ENCODE assay signal across 10 cellular contexts in the genomic region with DNA sequence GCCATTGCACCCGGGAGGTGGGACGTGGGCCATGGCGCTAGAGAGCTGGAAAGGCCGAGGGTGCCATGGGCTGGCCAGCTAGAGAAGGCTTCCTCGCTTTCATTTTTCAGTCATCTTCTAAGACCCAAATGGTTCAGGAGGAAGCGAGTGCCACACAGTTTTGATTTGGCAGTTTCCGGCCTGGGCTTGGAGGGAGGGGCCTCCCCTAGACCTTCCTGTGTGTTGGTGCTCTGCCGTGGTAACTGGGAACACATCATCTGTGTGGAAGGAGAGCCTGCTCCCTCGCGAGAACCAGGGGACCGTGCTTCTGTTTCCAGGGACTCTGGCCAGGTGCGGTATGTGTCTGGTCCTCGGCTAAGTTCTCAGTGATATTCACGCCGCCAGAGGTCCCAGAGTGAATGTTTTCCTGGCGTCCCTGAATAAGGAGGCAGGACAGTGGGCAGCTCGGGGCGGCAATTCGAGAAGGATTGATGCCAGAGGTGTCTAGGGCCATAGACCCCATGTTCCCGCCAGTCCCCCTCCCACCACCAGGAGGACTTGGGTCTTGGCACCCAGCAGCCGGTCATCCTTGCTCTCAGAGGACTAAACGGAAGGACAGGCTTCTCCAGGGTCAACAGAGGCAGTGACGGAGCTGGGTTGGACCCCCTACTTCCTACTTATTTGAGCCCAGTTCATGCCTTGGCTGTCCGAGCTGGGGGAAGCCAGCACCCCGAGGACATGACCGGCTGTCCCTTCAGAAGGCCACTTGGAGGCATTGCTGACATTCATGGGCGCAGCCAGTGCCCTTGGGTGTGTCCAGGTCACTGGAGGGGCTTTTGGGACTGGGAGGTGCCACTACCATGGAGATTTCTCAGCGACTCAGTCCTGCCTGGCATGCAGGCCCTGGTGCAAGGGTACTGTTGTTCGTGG. TPM values are rescaled to one million over a fixed set of nuclear protein-coding genes. Genes with fewer than 3 reads are reported as not detected.
A peak's percentile ranks its signal among the peaks of the same experiment; 100 is the strongest.
DNase-seq lines count a peak whose midpoint lies in the region; ATAC-seq and TF ChIP-seq lines count a peak whose summit lies in the region.
"Had no signal": no experiment of that assay in that cellular context is flagged by ENCODE, and none has a peak within 500 bp of the region (broad histone marks: within the 10 kb centered on the region; RNA-seq: fewer than 3 reads in every experiment).

No MANE protein-coding gene starts in this region.

- no peak overlapping the region for H3K4me2 ChIP-seq in mesenchymal stem cell (ENCODE audit: low read length, poor library complexity, severe bottlenecking)

- 88% methylated on average over 29 of the region's 29 CpGs for WGBS in mesenchymal stem cell
- WGBS in transverse colon (ENCODE audit: low coverage in 1 of 2), 2 donors: 80% methylated on average over 25 of the region's 29 CpGs; no CpG with 5 or more reads in 1 of the 2 donors

- peaks cover 5% of the 10 kb centered on the region for H3K36me3 Mint-ChIP-seq in activated T-helper 1 cell treated with anti-CD3 and anti-CD28 coated beads, Interleukin-12 subunit alpha, Interleukin-12 subunit beta, Interleukin-2, Interleukin-4 antibody, amounts not matched to agents 30 ng/mL and 10 ng/mL and 1 ng/mL, durations not matched to agents 14 hours and 24 hours and 36 hours (ENCODE audit: low read depth)

- peak overlapping the region; percentile 95 for H3K4me3 Mint-ChIP-seq in activated T-helper 1 cell treated with anti-CD3 and anti-CD28 coated beads, Interleukin-12 subunit alpha, Interleukin-12 subunit beta, Interleukin-2, Interleukin-4 antibody, amounts not matched to agents 30 ng/mL and 10 ng/mL and 1 ng/mL, durations not matched to agents 14 hours and 24 hours and 36 hours

- no peak overlapping the region for H3K18ac ChIP-seq in mesenchymal stem cell (ENCODE audit: low read depth in 1 of 2, low read length in 2 of 2)

- H2AFZ ChIP-seq in mesenchymal stem cell (ENCODE audit: low read depth, low read length): no peak overlapping the region

- H3K23ac ChIP-seq in mesenchymal stem cell (ENCODE audit: low read length in 2 of 2): no peak overlapping the region

- TF ChIP-seq POLR2A in transverse colon (IDR thresholded peaks at IDR 0.05): no peak

- H3K27ac ChIP-seq in mesenchymal stem cell (ENCODE audit: low read length, poor library complexity, severe bottlenecking) (no peak overlapping the region), transverse colon (no peak overlapping the region)
- H3K27ac ChIP-seq: 22Rv1, SJSA1 had no signal

- H3K4me1 Mint-ChIP-seq in activated T-helper 1 cell treated with anti-CD3 and anti-CD28 coated beads, Interleukin-12 subunit alpha, Interleukin-12 subunit beta, Interleukin-2, Interleukin-4 antibody, amounts not matched to agents 30 ng/mL and 10 ng/mL and 1 ng/mL, durations not matched to agents 14 hours and 24 hours and 36 hours (ENCODE audit: low read depth): peaks cover 40% of the 10 kb centered on the region

- H3K9ac ChIP-seq in mesenchymal stem cell (ENCODE audit: low read length): no peak overlapping the region

- H3K9me3 ChIP-seq in mesenchymal stem cell (ENCODE audit: control insufficient read depth, low read length) (no peaks in the 10 kb centered on the region), transverse colon (no peaks in the 10 kb centered on the region)
- H3K9me3 ChIP-seq: SJSA1 had no signal

- H3K27ac Mint-ChIP-seq in activated T-helper 1 cell treated with anti-CD3 and anti-CD28 coated beads, Interleukin-12 subunit alpha, Interleukin-12 subunit beta, Interleukin-2, Interleukin-4 antibody, amounts not matched to agents 30 ng/mL and 10 ng/mL and 1 ng/mL, durations not matched to agents 14 hours and 24 hours and 36 hours: peak overlapping the region; percentile 98

- H2BK5ac ChIP-seq in mesenchymal stem cell (ENCODE audit: low read depth, low read length, poor library complexity, severe bottlenecking): no peak overlapping the region

- H2BK120ac ChIP-seq in mesenchymal stem cell (ENCODE audit: low read depth, low read length): no peak overlapping the region

- H3K27me3 ChIP-seq in mesenchymal stem cell (ENCODE audit: control insufficient read depth in 1 of 2, insufficient read depth in 1 of 2, low read length in 2 of 2) (peaks cover 0 to 6% of the 10 kb centered on the region in 2 experiments), transverse colon (peaks cover 13% of the 10 kb centered on the region)
- H3K27me3 ChIP-seq: SJSA1 had no signal

- no peak overlapping the region for H2BK12ac ChIP-seq in mesenchymal stem cell (ENCODE audit: low read length in 2 of 2)

- no peak overlapping the region for H3K14ac ChIP-seq in mesenchymal stem cell (ENCODE audit: low read length in 2 of 2)

- TF ChIP-seq CTCF in transverse colon (IDR thresholded peaks at IDR 0.05): no peak

- no peak overlapping the region for H4K8ac ChIP-seq in mesenchymal stem cell (ENCODE audit: low read length)

- H3K4me3 ChIP-seq in mesenchymal stem cell (ENCODE audit: insufficient read depth in 1 of 2, low read depth in 1 of 2, low read length in 2 of 2) (no peak overlapping the region), transverse colon (no peak overlapping the region)
- H3K4me3 ChIP-seq: SJSA1 had no signal

- no peak overlapping the region for H3K4ac ChIP-seq in mesenchymal stem cell (ENCODE audit: low read depth in 1 of 2, low read length in 2 of 2)

- intact Hi-C loops in activated T-helper 1 cell treated with anti-CD3 and anti-CD28 coated beads, Interleukin-12 subunit alpha, Interleukin-12 subunit beta, Interleukin-2, Interleukin-4 antibody, amounts not matched to agents 30 ng/mL and 10 ng/mL and 1 ng/mL, durations not matched to agents 14 hours and 24 hours and 36 hours (cut with micrococcal nuclease): loop anchor here (10.0 kb wide), 1 partner anchor 790 kb away; the partner anchor contains the start of gene CAMTA1
- intact Hi-C loops in transverse colon (cut with DNase I; ENCODE audit: low total_unique reads): no loop called here

- no peaks in the 10 kb centered on the region for H3K9me3 Mint-ChIP-seq in activated T-helper 1 cell treated with anti-CD3 and anti-CD28 coated beads, Interleukin-12 subunit alpha, Interleukin-12 subunit beta, Interleukin-2, Interleukin-4 antibody, amounts not matched to agents 30 ng/mL and 10 ng/mL and 1 ng/mL, durations not matched to agents 14 hours and 24 hours and 36 hours

- peak overlapping the region; percentile 37 for H4K91ac ChIP-seq in mesenchymal stem cell (ENCODE audit: low read length)

- in situ Hi-C loops in transverse colon (cut with MboI; ENCODE audit: low pct_ligation_motif_present in 1 of 4, low pct_unique_long_range_greater_than_20kb in 1 of 4, low sequenced_read_pairs in 3 of 4): no loop called here

- H3K4me1 ChIP-seq in mesenchymal stem cell (ENCODE audit: control insufficient read depth, insufficient read depth, low read depth, low read length): peaks cover 15% of the 10 kb centered on the region
- H3K4me1 ChIP-seq in transverse colon: peaks cover 11 to 20% (median 19%) of the 10 kb centered on the region in 4 donors

- DNase-seq in DMS53 (lab: John Stamatoyannopoulos, UW) (peak; percentile 18), DMS53 treated with DMSO at 0.1 percent for 48 hours (lab: John Stamatoyannopoulos, UW; ENCODE audit: unreplicated experiment) (no peak), mesenchymal stem cell (no peak), transverse colon (peak; percentile 39), GOT3 (lab: John Stamatoyannopoulos, UW) (no peak), NCI-H1417 treated with DMSO at 0.1 percent for 48 hours (lab: John Stamatoyannopoulos, UW) (no peak)
- DNase-seq in activated T-helper 1 cell treated with anti-CD3 and anti-CD28 coated beads, Interleukin-12 subunit alpha, Interleukin-12 subunit beta, Interleukin-2, Interleukin-4 antibody, amounts not matched to agents 30 ng/mL and 10 ng/mL and 1 ng/mL, durations not matched to agents 14 hours and 24 hours and 36 hours (ENCODE audit: low spot score): peak; percentile 69

- H3K36me3 ChIP-seq in mesenchymal stem cell (ENCODE audit: control insufficient read depth in 1 of 2, insufficient read depth in 2 of 2, low read depth in 1 of 2, low read length in 2 of 2) (peaks cover 0 to 10% of the 10 kb centered on the region in 2 experiments), transverse colon (no peaks in the 10 kb centered on the region)
- H3K36me3 ChIP-seq: SJSA1 had no signal

- no peak overlapping the region for H2AK5ac ChIP-seq in mesenchymal stem cell (ENCODE audit: low read length, severe bottlenecking)

- no peak overlapping the region for H2BK15ac ChIP-seq in mesenchymal stem cell (ENCODE audit: low read depth, poor library complexity, severe bottlenecking)

- TF ChIP-seq EP300 in transverse colon (IDR thresholded peaks at IDR 0.05; ENCODE audit: low read depth): no peak

- H3K27me3 Mint-ChIP-seq in activated T-helper 1 cell treated with anti-CD3 and anti-CD28 coated beads, Interleukin-12 subunit alpha, Interleukin-12 subunit beta, Interleukin-2, Interleukin-4 antibody, amounts not matched to agents 30 ng/mL and 10 ng/mL and 1 ng/mL, durations not matched to agents 14 hours and 24 hours and 36 hours (ENCODE audit: insufficient read depth): no peaks in the 10 kb centered on the region

- H3K79me1 ChIP-seq in mesenchymal stem cell (replicated peaks; ENCODE audit: low read length, poor library complexity, severe bottlenecking): peaks cover 23% of the 10 kb centered on the region

- no peak for ATAC-seq in HG03571 (IDR thresholded peaks at IDR 0.05; ENCODE audit: unreplicated experiment)

RNA-seq across cellular contexts. Expression of gene NPHP4, which starts 2.7 kb away (rescaled TPM):
- total RNA-seq in activated T-helper 1 cell treated with anti-CD3 and anti-CD28 coated beads, Interleukin-12 subunit alpha, Interleukin-12 subunit beta, Interleukin-2, Interleukin-4 antibody, amounts not matched to agents 30 ng/mL and 10 ng/mL and 1 ng/mL, durations not matched to agents 14 hours and 24 hours and 36 hours: 18.3 and 18.6 TPM in 2 replicates
- 3.2 TPM for polyA plus RNA-seq in mesenchymal stem cell (2013, experiment 1 of 2)
- polyA plus RNA-seq in mesenchymal stem cell (2013, experiment 2 of 2): 3.2 TPM
- 10 to 100 TPM in 2 of 4 donors, 1 to 10 TPM in 2; 6.7 to 19.9 (median 10.5) TPM for total RNA-seq in transverse colon

RNA-seq across cellular contexts. Expression of gene KCNAB2, which starts 50.7 kb away (rescaled TPM):
- 237 and 254 TPM in 2 replicates for total RNA-seq in activated T-helper 1 cell treated with anti-CD3 and anti-CD28 coated beads, Interleukin-12 subunit alpha, Interleukin-12 subunit beta, Interleukin-2, Interleukin-4 antibody, amounts not matched to agents 30 ng/mL and 10 ng/mL and 1 ng/mL, durations not matched to agents 14 hours and 24 hours and 36 hours
- polyA plus RNA-seq in mesenchymal stem cell (2013, experiment 1 of 2): 1.0 TPM
- 0.92 TPM for polyA plus RNA-seq in mesenchymal stem cell (2013, experiment 2 of 2)
- 10 to 100 TPM in 1 of 4 donors, 1 to 10 TPM in 2, under 1 TPM in 1; 1.00 to 25.4 (median 7.9) TPM for total RNA-seq in transverse colon

Comparison
In these comparisons a context has a peak if more than half of its experiments do, and no peak if none do; other contexts are left out.
1. DNase-seq: peak in DMS53 (single experiment), activated T-helper 1 cell treated with anti-CD3 and anti-CD28 coated beads, Interleukin-12 subunit alpha, Interleukin-12 subunit beta, Interleukin-2, Interleukin-4 antibody, amounts not matched to agents 30 ng/mL and 10 ng/mL and 1 ng/mL, durations not matched to agents 14 hours and 24 hours and 36 hours (single experiment) and transverse colon (single experiment); none in DMS53 treated with DMSO at 0.1 percent for 48 hours (single experiment), mesenchymal stem cell (single experiment), GOT3 (single experiment) and NCI-H1417 treated with DMSO at 0.1 percent for 48 hours (single experiment).